In the genomic region with DNA sequence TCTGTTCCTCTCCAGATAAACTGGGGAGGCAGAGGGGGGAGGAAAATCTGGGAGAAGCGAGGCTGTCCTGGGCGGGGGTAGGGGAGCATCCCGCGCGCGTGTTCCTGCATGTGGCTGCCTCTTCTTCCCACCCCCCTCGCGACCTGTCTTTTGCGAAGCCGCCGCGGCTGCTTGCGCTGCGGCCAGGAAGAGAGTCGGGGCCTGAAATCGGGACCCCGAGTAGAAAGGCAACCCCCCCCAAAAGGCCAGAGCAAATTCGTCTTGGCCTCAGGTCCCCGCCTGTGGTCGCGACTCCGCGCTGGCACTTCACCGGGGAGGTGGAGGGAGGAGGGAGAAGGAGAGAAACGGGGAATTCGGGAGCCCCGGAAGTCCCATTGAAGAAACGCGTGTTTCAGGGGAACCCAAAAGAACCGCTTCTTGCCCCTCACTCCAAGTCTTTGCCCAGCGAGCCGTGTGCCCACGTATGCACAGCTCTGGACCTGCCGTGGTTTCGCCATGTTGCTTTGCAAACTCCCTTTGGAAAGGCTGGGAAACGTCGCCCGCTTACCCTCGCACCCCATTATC, we compare ENCODE assay signal across 9 cellular contexts. TPM values are rescaled to one million over a fixed set of nuclear protein-coding genes. Genes with fewer than 3 reads are reported as not detected.
DNase-seq lines count a peak whose midpoint lies in the region; ATAC-seq, FAIRE-seq and TF ChIP-seq lines count a peak whose summit lies in the region.
"Had no signal": no experiment of that assay in that cellular context is flagged by ENCODE, and none has a peak within 500 bp of the region (broad histone marks: within the 10 kb centered on the region; RNA-seq: fewer than 3 reads in every experiment).

No MANE protein-coding gene starts in this region.

- 0 to 1% (median 1%) methylated on average over 38 to 39 of the region's 39 CpGs for whole genome bisulfite sequencing in psoas muscle, 3 donors

- TF ChIP-seq CTCF in fibroblast of villous mesenchyme (IDR thresholded peaks at IDR 0.05; ENCODE audit: insufficient read depth, low read depth, low read length) (no peak), psoas muscle (IDR thresholded peaks at IDR 0.05) (no peak)

- no peaks in the 10 kb centered on the region for H3K36me3 ChIP-seq in psoas muscle (ENCODE audit: insufficient read depth in 1 of 2, low read depth in 1 of 2)

- no peak for ATAC-seq in activated T-cell treated with anti-CD3 and anti-CD28 coated beads, Interleukin-2, amount 50 U/mL, for 4 hours
- no peak for ATAC-seq in psoas muscle
- no peak for ATAC-seq in GM18873 (IDR thresholded peaks at IDR 0.05; ENCODE audit: low FRiP score, unreplicated experiment)
- ATAC-seq in GM21786 (IDR thresholded peaks at IDR 0.05; ENCODE audit: unreplicated experiment), result no peak

- H3K27ac ChIP-seq in psoas muscle, result peak overlapping the region; percentile 53

- H3K4me3 ChIP-seq in fibroblast of villous mesenchyme (ENCODE audit: low read depth, low read length) (peak overlapping the region; percentile 61), psoas muscle (peak overlapping the region; percentile 69)

- peaks cover 0 to 74% (median 41%) of the 10 kb centered on the region in 3 donors for H3K27me3 ChIP-seq in psoas muscle (ENCODE audit: insufficient read depth in 3 of 3, low read length in 2 of 3)

- H3K27me3 Mint-ChIP-seq in activated T-cell treated with anti-CD3 and anti-CD28 coated beads, Interleukin-2, amount 50 U/mL, for 4 hours (ENCODE audit: low read depth), result no peaks in the 10 kb centered on the region

- H3K4me1 Mint-ChIP-seq in activated T-cell treated with anti-CD3 and anti-CD28 coated beads, Interleukin-2, amount 50 U/mL, for 4 hours (ENCODE audit: low read depth), result peaks cover 40% of the 10 kb centered on the region

- intact Hi-C loops in psoas muscle (cut with DNase I), result no loop called here

- peak; percentile 32 for DNase-seq in HCEC 1CT
- DNase-seq in activated T-cell treated with anti-CD3 and anti-CD28 coated beads, Interleukin-2, amount 50 U/mL, for 4 hours, result no peak
- DNase-seq in fibroblast of villous mesenchyme (ENCODE audit: low read depth), result no peak
- no peak for DNase-seq in psoas muscle
- no peak for DNase-seq in GM12892 (ENCODE audit: insufficient read length)
- no peak for DNase-seq in NCI-H187 treated with DMSO at 0.1 percent for 48 hours (lab: John Stamatoyannopoulos, UW)

- peak overlapping the region; percentile 98 for H3K4me3 Mint-ChIP-seq in activated T-cell treated with anti-CD3 and anti-CD28 coated beads, Interleukin-2, amount 50 U/mL, for 4 hours

- H3K9me3 ChIP-seq in psoas muscle, result no peaks in the 10 kb centered on the region

- no peak for TF ChIP-seq POLR2A in GM12892 (IDR thresholded peaks at IDR 0.05; ENCODE audit: low read depth, low read length)

- no peak for FAIRE-seq in GM12892 (lab: Jason Lieb, UNC)
- FAIRE-seq: TTC549 had no signal

- no peaks in the 10 kb centered on the region for H3K9me3 Mint-ChIP-seq in activated T-cell treated with anti-CD3 and anti-CD28 coated beads, Interleukin-2, amount 50 U/mL, for 4 hours

- peaks cover 37% of the 10 kb centered on the region for H3K36me3 Mint-ChIP-seq in activated T-cell treated with anti-CD3 and anti-CD28 coated beads, Interleukin-2, amount 50 U/mL, for 4 hours (ENCODE audit: insufficient read depth)

- peaks cover 55% of the 10 kb centered on the region for H3K4me1 ChIP-seq in psoas muscle

RNA-seq across cellular contexts. Expression of a gene that starts 0.9 kb away (rescaled TPM):
- total RNA-seq in activated T-cell treated with anti-CD3 and anti-CD28 coated beads, Interleukin-2, amount 50 U/mL, for 4 hours, result 1,000 to 10,000 TPM in 1 of 3 donors, 100 to 1,000 TPM in 2; 867 to 1,094 (median 990) TPM
- 7.1 and 20.3 TPM in 2 replicates for total RNA-seq in fibroblast of villous mesenchyme
- total RNA-seq in psoas muscle, result 10 to 100 TPM in 1 of 4 donors, 1 to 10 TPM in 3; 3.3 to 10.1 (median 6.2) TPM
- polyA plus RNA-seq in psoas muscle, result under 1 TPM; 0.31 to 0.68 (median 0.58) TPM
- polyA plus RNA-seq in GM12892 (2012; ENCODE audit: missing spikeins), result 130 TPM

RNA-seq across cellular contexts. Expression of a gene that starts 46.5 kb away (rescaled TPM):
- total RNA-seq in activated T-cell treated with anti-CD3 and anti-CD28 coated beads, Interleukin-2, amount 50 U/mL, for 4 hours, result 10 to 100 TPM; 12.3 to 21.3 (median 17.8) TPM
- total RNA-seq in fibroblast of villous mesenchyme (10.3 and 20.7 TPM in 2 replicates), psoas muscle (10 to 100 TPM; 10.9 to 17.3 (median 11.8) TPM)
- 10 to 100 TPM in 1 of 3 donors, 1 to 10 TPM in 2; 6.3 to 20.0 (median 8.1) TPM for polyA plus RNA-seq in psoas muscle
- polyA plus RNA-seq in GM12892 (2012; ENCODE audit: missing spikeins), result 20.3 TPM

Comparison
In these comparisons a context has a peak if more than half of its experiments do, and no peak if none do; other contexts are left out.
1. RNA of a gene that starts 0.9 kb away (total RNA-seq): 867 to 1,094 TPM in activated T-cell treated with anti-CD3 and anti-CD28 coated beads, Interleukin-2, amount 50 U/mL, for 4 hours; 7.1 to 20.3 TPM in fibroblast of villous mesenchyme and 3.3 to 10.1 TPM in psoas muscle; every median in the first group is over 10 times any median in the second.